1 cellular context compared by ENCODE assay signal in the genomic region with DNA sequence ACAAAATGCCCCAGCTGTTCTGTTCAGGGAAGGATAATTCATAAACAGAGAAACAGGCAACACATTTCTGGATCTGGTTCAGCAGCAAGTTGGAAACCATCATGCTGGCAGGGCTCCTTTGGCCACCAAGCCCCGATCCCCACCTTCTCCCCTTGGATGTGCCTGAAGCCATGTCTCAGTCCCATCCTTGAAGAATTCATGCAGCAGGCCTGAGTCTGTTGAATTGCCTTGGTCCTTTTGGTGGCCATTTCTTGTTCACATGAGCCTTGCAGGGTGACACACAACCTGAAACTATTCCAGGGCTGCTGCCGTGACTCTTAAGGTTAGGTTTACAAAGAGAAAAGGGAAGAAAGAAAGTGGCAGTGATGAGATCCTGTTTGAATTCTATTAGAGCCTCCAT.
TF ChIP-seq lines count a peak whose summit lies in the region.

No MANE protein-coding gene starts in this region.

TF ChIP-seq in IMR-90, 13 proteins besides CTCF, POLR2A, EP300 and RAD21 (continued from another document):
- TF ChIP-seq, protein P1, sequence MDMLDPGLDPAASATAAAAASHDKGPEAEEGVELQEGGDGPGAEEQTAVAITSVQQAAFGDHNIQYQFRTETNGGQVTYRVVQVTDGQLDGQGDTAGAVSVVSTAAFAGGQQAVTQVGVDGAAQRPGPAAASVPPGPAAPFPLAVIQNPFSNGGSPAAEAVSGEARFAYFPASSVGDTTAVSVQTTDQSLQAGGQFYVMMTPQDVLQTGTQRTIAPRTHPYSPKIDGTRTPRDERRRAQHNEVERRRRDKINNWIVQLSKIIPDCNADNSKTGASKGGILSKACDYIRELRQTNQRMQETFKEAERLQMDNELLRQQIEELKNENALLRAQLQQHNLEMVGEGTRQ (IDR thresholded peaks at IDR 0.05; ENCODE audit: low read depth, low read length): no peak
